Comparison of ENCODE assay signal across 17 cellular contexts in genomic region chr5:74063346-74063745, GRCh38.
"Had no signal": no experiment of that assay in that cellular context is flagged by ENCODE, and none has a peak within 500 bp of the region (broad histone marks: within the 10 kb centered on the region; RNA-seq: fewer than 3 reads in every experiment).

No MANE protein-coding gene starts in this region.

- H3K36me3 ChIP-seq: lower lobe of right lung, stomach, thoracic aorta had no signal

- H3K4me1 Mint-ChIP-seq: activated CD8-positive, alpha-beta memory T cell treated with anti-CD3 and anti-CD28 coated beads, Interleukin-2, amount 10 ng/mL, durations not matched to agents 7 days and 5 days had no signal

- H3K36me3 Mint-ChIP-seq: activated CD8-positive, alpha-beta memory T cell treated with anti-CD3 and anti-CD28 coated beads, Interleukin-2, amount 10 ng/mL, durations not matched to agents 7 days and 5 days; activated naive CD8-positive, alpha-beta T cell; natural killer cell treated with Interleukin-12 subunit alpha and Interleukin-12 subunit beta and Interleukin-15 and Interleukin-18, amount 100 ng/mL, for 72 hours had no signal

- DNase-seq: activated CD4-positive, alpha-beta T cell treated with anti-CD3 and anti-CD28 coated beads, Interleukin-2, amount 50 U/mL, for 4 hours; activated CD4-positive, CD25-positive, alpha-beta regulatory T cell treated with anti-CD3 and anti-CD28 coated beads, Interleukin-2, amount 50 U/mL, for 72 hours; activated CD8-positive, alpha-beta memory T cell treated with anti-CD3 and anti-CD28 coated beads, Interleukin-2, amount 10 ng/mL, durations not matched to agents 7 days and 5 days; activated effector memory CD4-positive, alpha-beta T cell treated with anti-CD3 and anti-CD28 coated beads, Interleukin-2, amount 50 U/mL, for 16 hours; activated T-cell treated with anti-CD3 and anti-CD28 coated beads, Interleukin-2, amount 50 U/mL, for 24 hours; aorta; cortex of kidney; effector CD8-positive, alpha-beta T cell; left cardiac atrium; lower lobe of right lung; mucosa of descending colon; stimulated activated CD4-positive, alpha-beta T cell treated with anti-CD3 and anti-CD28 coated beads, Interleukin-4, amount 100 ng/mL, for 4 hours; stomach had no signal

- H3K9me3 Mint-ChIP-seq: activated T-cell treated with anti-CD3 and anti-CD28 coated beads, Interleukin-2, amount 50 U/mL, for 24 hours; natural killer cell treated with Interleukin-12 subunit alpha and Interleukin-12 subunit beta and Interleukin-15 and Interleukin-18, amount 100 ng/mL, for 72 hours; T-helper 2 cell treated with Interferon-gamma antibody and Interleukin-4, amounts not matched to agents 5 μg/mL and 100 μg/mL, for 36 hours had no signal

- H3K27ac ChIP-seq: lower lobe of right lung, stomach, thoracic aorta had no signal

- H3K4me1 ChIP-seq: lower lobe of right lung, stomach had no signal

- H3K27ac Mint-ChIP-seq: activated CD8-positive, alpha-beta memory T cell treated with anti-CD3 and anti-CD28 coated beads, Interleukin-2, amount 10 ng/mL, durations not matched to agents 7 days and 5 days; activated naive CD8-positive, alpha-beta T cell; activated T-cell treated with anti-CD3 and anti-CD28 coated beads, Interleukin-2, amount 50 U/mL, for 24 hours; natural killer cell treated with Interleukin-12 subunit alpha and Interleukin-12 subunit beta and Interleukin-15 and Interleukin-18, amount 100 ng/mL, for 72 hours; T-helper 2 cell treated with Interferon-gamma antibody and Interleukin-4, amounts not matched to agents 5 μg/mL and 100 μg/mL, for 36 hours had no signal

- H3K27me3 ChIP-seq: stomach had no signal

- H3K4me3 ChIP-seq: lower lobe of right lung, mucosa of descending colon, stomach, thoracic aorta had no signal

- H3K27me3 Mint-ChIP-seq: activated CD8-positive, alpha-beta memory T cell treated with anti-CD3 and anti-CD28 coated beads, Interleukin-2, amount 10 ng/mL, durations not matched to agents 7 days and 5 days had no signal

- H3K4me3 Mint-ChIP-seq: activated CD8-positive, alpha-beta memory T cell treated with anti-CD3 and anti-CD28 coated beads, Interleukin-2, amount 10 ng/mL, durations not matched to agents 7 days and 5 days; activated naive CD8-positive, alpha-beta T cell; activated T-cell treated with anti-CD3 and anti-CD28 coated beads, Interleukin-2, amount 50 U/mL, for 24 hours; natural killer cell treated with Interleukin-12 subunit alpha and Interleukin-12 subunit beta and Interleukin-15 and Interleukin-18, amount 100 ng/mL, for 72 hours; T-helper 2 cell treated with Interferon-gamma antibody and Interleukin-4, amounts not matched to agents 5 μg/mL and 100 μg/mL, for 36 hours had no signal

- H3K9me3 ChIP-seq: lower lobe of right lung, mucosa of descending colon, stomach, thoracic aorta had no signal

- ATAC-seq: activated CD8-positive, alpha-beta memory T cell treated with anti-CD3 and anti-CD28 coated beads, Interleukin-2, amount 10 ng/mL, durations not matched to agents 7 days and 5 days; left cardiac atrium; lower lobe of right lung; natural killer cell treated with Interleukin-12 subunit alpha and Interleukin-12 subunit beta and Interleukin-15 and Interleukin-18, amount 100 ng/mL, for 72 hours had no signal
